Comparison of ENCODE assay signal across 13 cellular contexts in genomic region chr13:44843403-44843802, GRCh38.
DNase-seq lines count a peak whose midpoint lies in the region; ATAC-seq, FAIRE-seq and TF ChIP-seq lines count a peak whose summit lies in the region.
"Had no signal": no experiment of that assay in that cellular context is flagged by ENCODE, and none has a peak within 500 bp of the region (broad histone marks: within the 10 kb centered on the region; RNA-seq: fewer than 3 reads in every experiment).

No MANE protein-coding gene starts in this region.

- no peaks in the 10 kb centered on the region for H3K9me1 ChIP-seq in K562 (ENCODE audit: control insufficient read depth, insufficient read depth, low read length)

- H3K9me3 Mint-ChIP-seq in osteocyte (ENCODE audit: unreplicated experiment) = no peaks in the 10 kb centered on the region

- peaks cover 46% of the 10 kb centered on the region for H3K4me1 Mint-ChIP-seq in osteocyte (ENCODE audit: unreplicated experiment)

- FAIRE-seq in K562 (lab: Jason Lieb, UNC) = no peak

- ATAC-seq in K562 = no peak
- ATAC-seq: sciatic nerve had no signal

- H3K36me3 ChIP-seq in K562 (ENCODE audit: control insufficient read depth, insufficient read depth, low read length) = no peaks in the 10 kb centered on the region

- TF ChIP-seq CTCF in NB4 (IDR thresholded peaks at IDR 0.05; ENCODE audit: low read depth, low read length) (no peak), K562 (IDR thresholded peaks at IDR 0.05 in 2 of 3, conservative IDR thresholded peaks at IDR 0.05 in 1 of 3; ENCODE audit: insufficient read depth in 2 of 3, low read depth in 1 of 3, low read length in 3 of 3) (no peak), osteocyte (IDR thresholded peaks at IDR 0.05) (no peak)

- CTCF ChIA-PET in K562 (lab: Yijun Ruan, JAX; ENCODE audit: low intra/inter-chr PET ratio) = no interaction called here

- peak; percentile 50 for DNase-seq in GM04503 (ENCODE audit: low read depth)
- peak; percentile 56 for DNase-seq in NB4 (ENCODE audit: low read depth)
- no peak for DNase-seq in K562 (ENCODE audit: extremely low read depth in 1 of 4, low spot score in 3 of 4)
- peak; percentile 74 for DNase-seq in renal cortical epithelial cell (ENCODE audit: low read depth)
- DNase-seq in retina = no peak
- no peak for DNase-seq in osteocyte (ENCODE audit: extremely low spot score, unreplicated experiment)
- DNase-seq in GM19240 (ENCODE audit: insufficient read length, low spot score) = no peak
- DNase-seq: activated CD4-positive, alpha-beta T cell treated with anti-CD3 and anti-CD28 coated beads for 48 hours; activated gamma-delta T cell treated with Interleukin-2 at 50 U/mL for 16 hours; cortex of kidney; islet precursor cell; substantia nigra had no signal

- no TSS peak for BruUV-seq in K562 (replicated peaks; lab: Mats Ljungman, UMichigan)

- intact Hi-C loops in K562 (cut with micrococcal nuclease) = no loop called here

- no peak overlapping the region for H3K4me3 Mint-ChIP-seq in osteocyte (ENCODE audit: unreplicated experiment)

- POLR2A ChIA-PET in K562 (lab: Yijun Ruan, JAX) = no interaction called here

- no peak for TF ChIP-seq RAD21 in K562 (CRISPR knock-in tag; conservative IDR thresholded peaks at IDR 0.05 in 1 of 2, IDR thresholded peaks at IDR 0.05 in 1 of 2)

- TF ChIP-seq POLR2A in NB4 (IDR thresholded peaks at IDR 0.05; ENCODE audit: extremely low read depth, insufficient read length) (no peak), K562 (conservative IDR thresholded peaks at IDR 0.05) (no peak)

- no peaks in the 10 kb centered on the region for H4K20me1 ChIP-seq in K562 (replicated peaks; ENCODE audit: control insufficient read depth, insufficient read depth, low read length)

- in situ Hi-C loops in K562 (cut with MboI) = no loop called here

- no peaks in the 10 kb centered on the region for H3K79me2 ChIP-seq in K562 (ENCODE audit: control insufficient read depth, insufficient read depth, low read length)

- no peak overlapping the region for H3K27ac ChIP-seq in K562 (ENCODE audit: extremely low read depth, low read depth, low read length)

- H3K9ac ChIP-seq in K562 (ENCODE audit: insufficient read depth in 1 of 2, low read depth in 2 of 2, low read length in 2 of 2) = no peak overlapping the region

- no peak for TF ChIP-seq EP300 in K562 (IDR thresholded peaks at IDR 0.05; ENCODE audit: low read length)

- H3K36me3 Mint-ChIP-seq in osteocyte (ENCODE audit: unreplicated experiment) = no peaks in the 10 kb centered on the region

- no peaks in the 10 kb centered on the region for H3K4me1 ChIP-seq in K562 (replicated peaks in 1 of 2; ENCODE audit: control insufficient read depth in 2 of 2, insufficient read depth in 2 of 2, low read length in 2 of 2)

- H2AFZ ChIP-seq in K562 (ENCODE audit: low read depth, low read length) = no peak overlapping the region

- H3K4me3 ChIP-seq in NB4 (ENCODE audit: low read depth, low read length) (no peak overlapping the region), K562 (no peak overlapping the region)

- H3K27ac Mint-ChIP-seq in osteocyte (ENCODE audit: unreplicated experiment) = no peak overlapping the region

- H3K9me3 ChIP-seq in K562 (replicated peaks; ENCODE audit: control insufficient read depth, insufficient read depth, low read depth, low read length) = no peaks in the 10 kb centered on the region

- H3K4me2 ChIP-seq in K562 (ENCODE audit: insufficient read depth, low read length) = no peak overlapping the region

- H3K27me3 Mint-ChIP-seq in osteocyte (ENCODE audit: unreplicated experiment) = no peaks in the 10 kb centered on the region

- peaks cover 0 to 6% of the 10 kb centered on the region in 2 experiments; a peak in 2 of 5 replicates for H3K27me3 ChIP-seq in K562 (ENCODE audit: control insufficient read depth in 2 of 2, insufficient read depth in 2 of 2, low read length in 2 of 2)

- WGBS in K562 (ENCODE audit: insufficient coverage, low coverage, missing lambda C conversion rate) = 10% methylated on average over 1 of the region's 1 CpG

TF ChIP-seq in K562, 482 proteins besides CTCF, POLR2A, EP300 and RAD21 (continues in another document):
- TF ChIP-seq HNRNPL (IDR thresholded peaks at IDR 0.05; ENCODE audit: low read depth, low read length) = no peak
- TF ChIP-seq LEF1 (IDR thresholded peaks at IDR 0.05) = no peak
- no peak for TF ChIP-seq POLR3G (IDR thresholded peaks at IDR 0.05; ENCODE audit: extremely low read depth, insufficient read length, insufficient replicate concordance)
- no peak for TF ChIP-seq ZNF644 (tag; IDR thresholded peaks at IDR 0.05; ENCODE audit: low read depth)
- no peak for TF ChIP-seq BRD4 (IDR thresholded peaks at IDR 0.05)
- TF ChIP-seq ZNF780A (CRISPR knock-in tag; IDR thresholded peaks at IDR 0.05) = no peak
- no peak for TF ChIP-seq SREBF1 (IDR thresholded peaks at IDR 0.05; ENCODE audit: borderline replicate concordance, low read depth, low read length)
- no peak for TF ChIP-seq ZNF277 (CRISPR knock-in tag; IDR thresholded peaks at IDR 0.05; ENCODE audit: borderline replicate concordance)
- TF ChIP-seq KDM1A (IDR thresholded peaks at IDR 0.05) = peak in 1 of 2 experiments; percentile 22; a peak in 1 of 4 replicates
- no peak for TF ChIP-seq RBFOX2 (IDR thresholded peaks at IDR 0.05; ENCODE audit: low read depth, low read length)
- TF ChIP-seq ZNF124 (CRISPR knock-in tag; IDR thresholded peaks at IDR 0.05) = no peak
- TF ChIP-seq ZNF239 (CRISPR knock-in tag; IDR thresholded peaks at IDR 0.05) = no peak
- no peak for TF ChIP-seq CGGBP1 (CRISPR knock-in tag; IDR thresholded peaks at IDR 0.05)
- 0 out of 2 replicates have a peak, but pooled peaks have one; percentile 35 for TF ChIP-seq FOSL1 (tag; conservative IDR thresholded peaks at IDR 0.05)
- peak; percentile 75 for TF ChIP-seq SOX6 (IDR thresholded peaks at IDR 0.05)
- TF ChIP-seq CEBPG (CRISPR knock-in tag; IDR thresholded peaks at IDR 0.05) = no peak
- 0 out of 4 replicates have a peak, but pooled peaks of 1 of the 2 experiments have one; percentile 35 for TF ChIP-seq CEBPG (tag; conservative IDR thresholded peaks at IDR 0.05 in 1 of 2, IDR thresholded peaks at IDR 0.05 in 1 of 2)
- no peak for TF ChIP-seq ZNF717 (CRISPR knock-in tag; IDR thresholded peaks at IDR 0.05)

Comparison
In these comparisons a context has a peak if more than half of its experiments do, and no peak if none do; other contexts are left out.
1. DNase-seq: peak in GM04503 (single experiment), NB4 (single experiment) and renal cortical epithelial cell (single experiment); none in K562 (0 of 4), retina (single experiment), osteocyte (single experiment) and GM19240 (single experiment).